ENCODE assay signal across 8 cellular contexts in genomic region chr9:133238272-133238850, GRCh38. TPM values are rescaled to one million over a fixed set of nuclear protein-coding genes. Genes with fewer than 3 reads are reported as not detected.
A peak's percentile ranks its signal among the peaks of the same experiment; 100 is the strongest.
DNase-seq lines count a peak whose midpoint lies in the region; ATAC-seq and TF ChIP-seq lines count a peak whose summit lies in the region.

No MANE protein-coding gene starts in this region.

- DNase-seq in CD14-positive monocyte (ENCODE audit: low spot score) (no peak), SK-MEL-5 (ENCODE audit: low read depth, low spot score) (peak; percentile 89), cardiac fibroblast (ENCODE audit: low read depth in 2 of 2) (peak; percentile 69 to 73), inferior parietal cortex (ENCODE audit: extremely low spot score) (peak; percentile 11), DMS153 (lab: John Stamatoyannopoulos, UW) (no peak), osteocyte (ENCODE audit: extremely low spot score, unreplicated experiment) (no peak)
- peak; percentile 5 to 53 for DNase-seq in stimulated activated CD4-positive, alpha-beta T cell treated with anti-CD3 and anti-CD28 coated beads, Interleukin-12 subunit alpha, Interleukin-12 subunit beta, amount 100 ng/mL, for 24 hours (ENCODE audit: low read depth in 2 of 2)

- in situ Hi-C loops in SK-MEL-5 (cut with HindIII; ENCODE audit: low pct_unique_long_range_greater_than_20kb, low sequenced_read_pairs) = no loop called here

- H3K4me3 Mint-ChIP-seq in CD14-positive monocyte (peak overlapping the region; percentile 58 to 60), osteocyte (ENCODE audit: unreplicated experiment) (no peak overlapping the region)

- H3K4me1 Mint-ChIP-seq in CD14-positive monocyte (peaks cover 13% of the 10 kb centered on the region), osteocyte (ENCODE audit: unreplicated experiment) (peaks cover 17% of the 10 kb centered on the region)

- no peak for ATAC-seq in HG03159 (IDR thresholded peaks at IDR 0.05; ENCODE audit: unreplicated experiment)

- peak overlapping the region; percentile 23 to 33 for H3K4me3 ChIP-seq in cardiac fibroblast (replicated peaks in 1 of 2; ENCODE audit: low read depth in 2 of 2, low read length in 2 of 2)

- no peaks in the 10 kb centered on the region for H3K9me3 Mint-ChIP-seq in CD14-positive monocyte
- H3K9me3 Mint-ChIP-seq in osteocyte (ENCODE audit: unreplicated experiment) = no peaks in the 10 kb centered on the region

- H3K36me3 Mint-ChIP-seq in CD14-positive monocyte = no peaks in the 10 kb centered on the region
- no peaks in the 10 kb centered on the region for H3K36me3 Mint-ChIP-seq in osteocyte (ENCODE audit: unreplicated experiment)

- H3K27ac Mint-ChIP-seq in CD14-positive monocyte = no peak overlapping the region
- no peak overlapping the region for H3K27ac Mint-ChIP-seq in osteocyte (ENCODE audit: unreplicated experiment)

- peaks cover 8 to 25% (median 11%) of the 10 kb centered on the region in 3 donors for H3K27me3 Mint-ChIP-seq in CD14-positive monocyte (ENCODE audit: low read depth in 3 of 3)
- peaks cover 9% of the 10 kb centered on the region for H3K27me3 Mint-ChIP-seq in osteocyte (ENCODE audit: unreplicated experiment)

- TF ChIP-seq CTCF in CD14-positive monocyte (IDR thresholded peaks at IDR 0.05) = no peak
- TF ChIP-seq CTCF in cardiac fibroblast (IDR thresholded peaks at IDR 0.05; ENCODE audit: low read depth, low read length) = no peak
- no peak for TF ChIP-seq CTCF in osteocyte (IDR thresholded peaks at IDR 0.05)

- intact Hi-C loops in CD14-positive monocyte (cut with micrococcal nuclease) = loop anchor here in 1 of 2 donors (10.0 kb wide), 1 partner anchor 166 kb away; no protein-coding TSS in a partner anchor

RNA-seq across cellular contexts. Expression of gene OBP2B, which starts 29.3 kb away (rescaled TPM):
- polyA plus RNA-seq in CD14-positive monocyte = not detected
- total RNA-seq in SK-MEL-5 (2014; rRNA removed; shearing (Covaris generic)) = not detected in 2 replicates
- polyA plus RNA-seq in SK-MEL-5 (2015; cell fraction: cytosol; rRNA removed) = not detected in 2 replicates
- polyA plus RNA-seq in SK-MEL-5 (2015; cell fraction: nucleus; rRNA removed) = not detected in 2 replicates
- not detected in 2 replicates for total RNA-seq in osteocyte

RNA-seq across cellular contexts. Expression of gene ABO, which starts 36.6 kb away (rescaled TPM):
- polyA plus RNA-seq in CD14-positive monocyte = under 1 TPM in 1 of 2 donors, not detected in 1; 0.50 TPM
- not detected in 2 replicates for total RNA-seq in SK-MEL-5 (2014; rRNA removed; shearing (Covaris generic))
- polyA plus RNA-seq in SK-MEL-5 (2015; cell fraction: cytosol; rRNA removed) = not detected in 2 replicates
- not detected in 2 replicates for polyA plus RNA-seq in SK-MEL-5 (2015; cell fraction: nucleus; rRNA removed)
- not detected in 2 replicates for total RNA-seq in osteocyte

Comparison
In these comparisons a context has a peak if more than half of its experiments do, and no peak if none do; other contexts are left out.
1. DNase-seq: peak in SK-MEL-5 (single experiment), cardiac fibroblast (2 of 2), inferior parietal cortex (single experiment) and stimulated activated CD4-positive, alpha-beta T cell treated with anti-CD3 and anti-CD28 coated beads, Interleukin-12 subunit alpha, Interleukin-12 subunit beta, amount 100 ng/mL, for 24 hours (2 of 2); none in CD14-positive monocyte (single experiment), DMS153 (single experiment) and osteocyte (single experiment).